9 cellular contexts compared by ENCODE assay signal in the genomic region with DNA sequence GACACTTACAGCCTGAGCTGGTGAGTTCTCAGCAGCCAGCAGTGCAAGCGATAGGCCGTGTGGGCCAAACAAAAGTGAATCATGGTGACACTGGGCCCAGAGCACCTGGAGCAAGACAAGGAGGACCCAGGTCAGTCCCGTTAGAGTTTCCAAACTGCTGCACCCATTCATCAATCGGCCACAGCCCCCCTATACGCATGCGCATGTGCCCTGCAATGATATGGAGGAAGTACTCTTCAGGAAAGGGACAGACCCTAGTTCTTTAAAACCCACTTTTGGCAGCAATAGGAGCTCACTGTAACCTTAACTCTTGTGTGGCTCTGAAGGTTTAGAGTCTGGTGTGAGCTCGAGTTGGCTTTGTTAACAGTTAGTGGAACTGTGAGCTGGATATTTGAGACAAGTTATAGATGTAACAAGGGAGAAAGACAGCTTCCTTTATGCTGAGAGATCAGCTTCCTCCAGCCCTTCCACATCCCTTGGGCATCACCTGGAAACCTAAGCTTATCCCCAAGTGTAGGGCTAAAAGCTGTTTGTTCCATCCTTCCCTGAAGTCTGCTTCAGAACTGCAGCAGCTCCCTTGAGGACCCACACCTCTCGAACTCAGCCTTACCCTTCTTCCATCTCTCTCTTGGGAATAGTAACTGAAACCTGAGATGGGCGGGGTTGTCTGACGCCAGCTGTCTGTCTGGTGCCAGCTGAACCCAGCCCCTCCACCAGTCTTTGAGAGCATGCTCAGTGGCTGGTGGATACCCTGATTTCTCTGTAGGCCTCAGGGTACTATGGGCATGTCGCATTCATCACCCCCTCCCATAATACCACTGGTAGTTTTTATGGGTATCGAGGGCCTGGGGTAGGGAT. TPM values are rescaled to one million over a fixed set of nuclear protein-coding genes. Genes with fewer than 3 reads are reported as not detected.
DNase-seq lines count a peak whose midpoint lies in the region; ATAC-seq and TF ChIP-seq lines count a peak whose summit lies in the region.
"Had no signal": no experiment of that assay in that cellular context is flagged by ENCODE, and none has a peak within 500 bp of the region (broad histone marks: within the 10 kb centered on the region; RNA-seq: fewer than 3 reads in every experiment).

No MANE protein-coding gene starts in this region.

- TF ChIP-seq CTCF in left lung (IDR thresholded peaks at IDR 0.05), result no peak

- no CpG with 5 or more reads among the region's 12 CpGs for WGBS in iPS DF 6.9 (ENCODE audit: insufficient coverage, insufficient read length)

- intact Hi-C loops in left lung (cut with DNase I), result no loop called here

- H3K4me3 ChIP-seq in iPS DF 6.9 (ENCODE audit: low read length) (no peak overlapping the region), left lung (no peak overlapping the region)

- peak; percentile 86 for DNase-seq in DMS153 treated with DMSO at 0.1 percent for 48 hours (lab: John Stamatoyannopoulos, UW; ENCODE audit: unreplicated experiment)
- peak; percentile 15 for DNase-seq in HEK293T (ENCODE audit: extremely low spot score)
- DNase-seq in NCI-H510A (lab: John Stamatoyannopoulos, UW), result peak; percentile 96
- DNase-seq in iPS DF 6.9 (ENCODE audit: low read depth, low spot score), result peak; percentile 39
- no peak for DNase-seq in left lung
- DNase-seq: HCEC 1CT had no signal

- H3K4me1 ChIP-seq in iPS DF 6.9 (ENCODE audit: control insufficient read depth, insufficient read depth, low read length) (no peaks in the 10 kb centered on the region; the same call in 1 of the 2 replicates), left lung (no peaks in the 10 kb centered on the region)

- H3K36me3 ChIP-seq in iPS DF 6.9 (ENCODE audit: control insufficient read depth, insufficient read depth, low read length) (no peaks in the 10 kb centered on the region), left lung (peaks cover 0 to 4% of the 10 kb centered on the region in 2 donors)

- POLR2A ChIA-PET in HEK293T (lab: Yijun Ruan, JAX), result interaction anchor here (1.2 kb wide), 1 partner anchor 32 kb away, joined by 4 read pairs; no protein-coding TSS in a partner anchor

- ATAC-seq in HG02840 (IDR thresholded peaks at IDR 0.05; ENCODE audit: low FRiP score, unreplicated experiment) (no peak), GM21717 (IDR thresholded peaks at IDR 0.05; ENCODE audit: unreplicated experiment) (no peak), left lung (no peak), GM18517 (IDR thresholded peaks at IDR 0.05; ENCODE audit: unreplicated experiment) (no peak)

- no peak overlapping the region for H3K27ac ChIP-seq in iPS DF 6.9 (ENCODE audit: low read length)
- no peak overlapping the region for H3K27ac ChIP-seq in left lung

- H3K27me3 ChIP-seq in iPS DF 6.9 (ENCODE audit: control insufficient read depth, insufficient read depth, low read length) (no peaks in the 10 kb centered on the region), left lung (no peaks in the 10 kb centered on the region)

- H3K9me3 ChIP-seq in iPS DF 6.9 (ENCODE audit: control insufficient read depth, insufficient read depth, low read length) (no peaks in the 10 kb centered on the region), left lung (no peaks in the 10 kb centered on the region)

- CTCF ChIA-PET in HEK293T (lab: Yijun Ruan, JAX), result interaction anchor here (0.7 kb wide), 1 partner anchor 192 kb away, joined by 3 read pairs; no protein-coding TSS in a partner anchor

TF ChIP-seq in HEK293T, 16 proteins besides CTCF, POLR2A, EP300 and RAD21:
- TF ChIP-seq, protein P1, sequence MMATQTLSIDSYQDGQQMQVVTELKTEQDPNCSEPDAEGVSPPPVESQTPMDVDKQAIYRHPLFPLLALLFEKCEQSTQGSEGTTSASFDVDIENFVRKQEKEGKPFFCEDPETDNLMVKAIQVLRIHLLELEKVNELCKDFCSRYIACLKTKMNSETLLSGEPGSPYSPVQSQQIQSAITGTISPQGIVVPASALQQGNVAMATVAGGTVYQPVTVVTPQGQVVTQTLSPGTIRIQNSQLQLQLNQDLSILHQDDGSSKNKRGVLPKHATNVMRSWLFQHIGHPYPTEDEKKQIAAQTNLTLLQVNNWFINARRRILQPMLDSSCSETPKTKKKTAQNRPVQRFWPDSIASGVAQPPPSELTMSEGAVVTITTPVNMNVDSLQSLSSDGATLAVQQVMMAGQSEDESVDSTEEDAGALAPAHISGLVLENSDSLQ (IDR thresholded peaks at IDR 0.05), result peak; percentile 30; the same call in 1 of the 2 replicates
- TF ChIP-seq NFRKB (IDR thresholded peaks at IDR 0.05), result no peak

RNA-seq across cellular contexts. Expression of a gene that starts 17.7 kb away (rescaled TPM):
- 10 to 100 TPM; 11.4 to 11.7 TPM for total RNA-seq in left lung

RNA-seq across cellular contexts. Expression of a gene that starts 17.7 kb away (rescaled TPM):
- 10 to 100 TPM; 26.6 to 32.0 TPM for total RNA-seq in left lung

RNA-seq across cellular contexts. Expression of a gene that starts 36.1 kb away (rescaled TPM):
- 1 to 10 TPM; 2.0 to 4.6 TPM for total RNA-seq in left lung

RNA-seq across cellular contexts. Expression of a gene that starts 50.9 kb away (rescaled TPM):
- total RNA-seq in left lung, result 10 to 100 TPM; 30.2 to 40.9 TPM

Comparison
In these comparisons a context has a peak if more than half of its experiments do, and no peak if none do; other contexts are left out.
1. DNase-seq: peak in DMS153 treated with DMSO at 0.1 percent for 48 hours (single experiment), HEK293T (single experiment), NCI-H510A (single experiment) and iPS DF 6.9 (single experiment); none in left lung (0 of 2).